In the genomic region with DNA sequence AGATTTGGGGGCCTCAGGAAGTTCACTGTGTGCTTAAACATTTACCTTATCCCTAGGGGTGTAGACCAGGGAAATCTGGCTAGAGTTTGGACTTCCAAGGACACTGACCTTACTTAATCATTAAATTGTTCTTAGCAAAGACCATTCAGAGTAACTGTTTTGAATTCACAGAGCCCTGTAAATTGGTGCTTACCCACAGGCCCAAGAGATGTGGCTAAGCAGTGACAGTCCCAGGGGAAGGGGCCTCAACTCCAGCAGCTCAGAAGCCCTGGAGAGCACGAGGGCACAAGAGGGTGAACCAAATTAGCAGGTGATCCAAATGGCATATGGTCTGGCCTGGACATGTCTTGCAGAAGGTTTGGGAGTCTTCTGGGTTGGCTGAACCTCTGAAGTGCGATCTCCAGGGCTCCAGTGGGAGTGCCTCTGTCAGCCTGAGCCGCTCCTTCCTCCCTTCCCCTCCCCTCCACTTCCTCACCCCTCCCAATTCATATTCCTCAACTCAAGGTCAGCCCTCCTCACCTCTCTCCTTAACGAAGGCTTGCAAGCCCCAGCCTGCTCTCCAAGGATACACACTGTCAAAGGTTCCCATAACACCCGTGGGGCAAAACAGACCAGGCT, we compare ENCODE assay signal across 1 cellular context.
TF ChIP-seq lines count a peak whose summit lies in the region.

No MANE protein-coding gene starts in this region.

TF ChIP-seq in HepG2, 621 proteins besides CTCF, POLR2A, EP300 and RAD21 (continued from another document and continues in another):
- TF ChIP-seq, protein P1, sequence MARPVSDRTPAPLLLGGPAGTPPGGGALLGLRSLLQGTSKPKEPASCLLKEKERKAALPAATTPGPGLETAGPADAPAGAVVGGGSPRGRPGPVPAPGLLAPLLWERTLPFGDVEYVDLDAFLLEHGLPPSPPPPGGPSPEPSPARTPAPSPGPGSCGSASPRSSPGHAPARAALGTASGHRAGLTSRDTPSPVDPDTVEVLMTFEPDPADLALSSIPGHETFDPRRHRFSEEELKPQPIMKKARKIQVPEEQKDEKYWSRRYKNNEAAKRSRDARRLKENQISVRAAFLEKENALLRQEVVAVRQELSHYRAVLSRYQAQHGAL (CRISPR knock-in tag; IDR thresholded peaks at IDR 0.05; ENCODE audit: not compliant biosample characterization): no peak
- TF ChIP-seq MBNL3 (CRISPR knock-in tag; conservative IDR thresholded peaks at IDR 0.05) (no peak), POLR2AphosphoS5 (IDR thresholded peaks at IDR 0.05; ENCODE audit: low read depth, low read length) (peak; percentile 39; the same call in 1 of the 2 replicates), ZMYM3 (CRISPR knock-in tag; IDR thresholded peaks at IDR 0.05) (no peak), MAFK (conservative IDR thresholded peaks at IDR 0.05 in 1 of 2, IDR thresholded peaks at IDR 0.05 in 1 of 2; ENCODE audit: low read length in 2 of 2) (no peak), ZBTB21 (CRISPR knock-in tag; IDR thresholded peaks at IDR 0.05) (no peak), SRF (IDR thresholded peaks at IDR 0.05; ENCODE audit: low read depth, low read length) (no peak), DNMT1 (CRISPR knock-in tag; IDR thresholded peaks at IDR 0.05) (no peak), ZNF775 (CRISPR knock-in tag; IDR thresholded peaks at IDR 0.05; ENCODE audit: borderline replicate concordance) (no peak), ZSCAN29 (CRISPR knock-in tag; conservative IDR thresholded peaks at IDR 0.05) (peak; percentile 79; the same call in 1 of the 2 replicates), KLF16 (CRISPR knock-in tag; IDR thresholded peaks at IDR 0.05) (no peak), CBX5 (CRISPR knock-in tag; IDR thresholded peaks at IDR 0.05; ENCODE audit: borderline replicate concordance) (no peak), PRDM4 (CRISPR knock-in tag; IDR thresholded peaks at IDR 0.05; ENCODE audit: borderline replicate concordance) (no peak), HNRNPH1 (optimal IDR thresholded peaks at IDR 0.05; ENCODE audit: low read depth, low read length) (no peak), KMT2A (CRISPR knock-in tag; IDR thresholded peaks at IDR 0.05) (no peak), ZNF562 (CRISPR knock-in tag; IDR thresholded peaks at IDR 0.05; ENCODE audit: borderline replicate concordance) (no peak), RXRB (CRISPR knock-in tag; IDR thresholded peaks at IDR 0.05; ENCODE audit: borderline replicate concordance) (peak; percentile 27; the same call in 1 of the 2 replicates), ZNF451 (CRISPR knock-in tag; IDR thresholded peaks at IDR 0.05) (0 out of 2 replicates have a peak, but pooled peaks have one; percentile 31), MEIS1 (CRISPR knock-in tag; IDR thresholded peaks at IDR 0.05; ENCODE audit: borderline replicate concordance) (0 out of 2 replicates have a peak, but pooled peaks have one; percentile 58), NFAT5 (CRISPR knock-in tag; IDR thresholded peaks at IDR 0.05) (no peak), CENPX (CRISPR knock-in tag; IDR thresholded peaks at IDR 0.05) (no peak), KDM3A (CRISPR knock-in tag; IDR thresholded peaks at IDR 0.05; ENCODE audit: low read depth) (no peak), ZNF607 (CRISPR knock-in tag; IDR thresholded peaks at IDR 0.05; ENCODE audit: borderline replicate concordance) (no peak), POLR2G (IDR thresholded peaks at IDR 0.05; ENCODE audit: low read depth, low read length) (peak; percentile 55; the same call in 1 of the 2 replicates)
- TF ChIP-seq, protein P2, sequence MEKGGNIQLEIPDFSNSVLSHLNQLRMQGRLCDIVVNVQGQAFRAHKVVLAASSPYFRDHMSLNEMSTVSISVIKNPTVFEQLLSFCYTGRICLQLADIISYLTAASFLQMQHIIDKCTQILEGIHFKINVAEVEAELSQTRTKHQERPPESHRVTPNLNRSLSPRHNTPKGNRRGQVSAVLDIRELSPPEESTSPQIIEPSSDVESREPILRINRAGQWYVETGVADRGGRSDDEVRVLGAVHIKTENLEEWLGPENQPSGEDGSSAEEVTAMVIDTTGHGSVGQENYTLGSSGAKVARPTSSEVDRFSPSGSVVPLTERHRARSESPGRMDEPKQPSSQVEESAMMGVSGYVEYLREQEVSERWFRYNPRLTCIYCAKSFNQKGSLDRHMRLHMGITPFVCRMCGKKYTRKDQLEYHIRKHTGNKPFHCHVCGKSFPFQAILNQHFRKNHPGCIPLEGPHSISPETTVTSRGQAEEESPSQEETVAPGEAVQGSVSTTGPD (CRISPR knock-in tag; IDR thresholded peaks at IDR 0.05): no peak
- TF ChIP-seq, protein P3, sequence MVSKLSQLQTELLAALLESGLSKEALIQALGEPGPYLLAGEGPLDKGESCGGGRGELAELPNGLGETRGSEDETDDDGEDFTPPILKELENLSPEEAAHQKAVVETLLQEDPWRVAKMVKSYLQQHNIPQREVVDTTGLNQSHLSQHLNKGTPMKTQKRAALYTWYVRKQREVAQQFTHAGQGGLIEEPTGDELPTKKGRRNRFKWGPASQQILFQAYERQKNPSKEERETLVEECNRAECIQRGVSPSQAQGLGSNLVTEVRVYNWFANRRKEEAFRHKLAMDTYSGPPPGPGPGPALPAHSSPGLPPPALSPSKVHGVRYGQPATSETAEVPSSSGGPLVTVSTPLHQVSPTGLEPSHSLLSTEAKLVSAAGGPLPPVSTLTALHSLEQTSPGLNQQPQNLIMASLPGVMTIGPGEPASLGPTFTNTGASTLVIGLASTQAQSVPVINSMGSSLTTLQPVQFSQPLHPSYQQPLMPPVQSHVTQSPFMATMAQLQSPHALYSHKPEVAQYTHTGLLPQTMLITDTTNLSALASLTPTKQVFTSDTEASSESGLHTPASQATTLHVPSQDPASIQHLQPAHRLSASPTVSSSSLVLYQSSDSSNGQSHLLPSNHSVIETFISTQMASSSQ (IDR thresholded peaks at IDR 0.05; ENCODE audit: low read depth): peak; percentile 67
- TF ChIP-seq, protein P3 (CRISPR knock-in tag; IDR thresholded peaks at IDR 0.05; ENCODE audit: borderline replicate concordance): peak; percentile 88; the same call in 1 of the 2 replicates
- TF ChIP-seq, protein P4, sequence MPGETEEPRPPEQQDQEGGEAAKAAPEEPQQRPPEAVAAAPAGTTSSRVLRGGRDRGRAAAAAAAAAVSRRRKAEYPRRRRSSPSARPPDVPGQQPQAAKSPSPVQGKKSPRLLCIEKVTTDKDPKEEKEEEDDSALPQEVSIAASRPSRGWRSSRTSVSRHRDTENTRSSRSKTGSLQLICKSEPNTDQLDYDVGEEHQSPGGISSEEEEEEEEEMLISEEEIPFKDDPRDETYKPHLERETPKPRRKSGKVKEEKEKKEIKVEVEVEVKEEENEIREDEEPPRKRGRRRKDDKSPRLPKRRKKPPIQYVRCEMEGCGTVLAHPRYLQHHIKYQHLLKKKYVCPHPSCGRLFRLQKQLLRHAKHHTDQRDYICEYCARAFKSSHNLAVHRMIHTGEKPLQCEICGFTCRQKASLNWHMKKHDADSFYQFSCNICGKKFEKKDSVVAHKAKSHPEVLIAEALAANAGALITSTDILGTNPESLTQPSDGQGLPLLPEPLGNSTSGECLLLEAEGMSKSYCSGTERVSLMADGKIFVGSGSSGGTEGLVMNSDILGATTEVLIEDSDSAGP (CRISPR knock-in tag; IDR thresholded peaks at IDR 0.05; ENCODE audit: borderline replicate concordance): peak; percentile 45; the same call in 1 of the 2 replicates
- TF ChIP-seq, protein P5, sequence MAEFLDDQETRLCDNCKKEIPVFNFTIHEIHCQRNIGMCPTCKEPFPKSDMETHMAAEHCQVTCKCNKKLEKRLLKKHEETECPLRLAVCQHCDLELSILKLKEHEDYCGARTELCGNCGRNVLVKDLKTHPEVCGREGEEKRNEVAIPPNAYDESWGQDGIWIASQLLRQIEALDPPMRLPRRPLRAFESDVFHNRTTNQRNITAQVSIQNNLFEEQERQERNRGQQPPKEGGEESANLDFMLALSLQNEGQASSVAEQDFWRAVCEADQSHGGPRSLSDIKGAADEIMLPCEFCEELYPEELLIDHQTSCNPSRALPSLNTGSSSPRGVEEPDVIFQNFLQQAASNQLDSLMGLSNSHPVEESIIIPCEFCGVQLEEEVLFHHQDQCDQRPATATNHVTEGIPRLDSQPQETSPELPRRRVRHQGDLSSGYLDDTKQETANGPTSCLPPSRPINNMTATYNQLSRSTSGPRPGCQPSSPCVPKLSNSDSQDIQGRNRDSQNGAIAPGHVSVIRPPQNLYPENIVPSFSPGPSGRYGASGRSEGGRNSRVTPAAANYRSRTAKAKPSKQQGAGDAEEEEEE (CRISPR knock-in tag; IDR thresholded peaks at IDR 0.05; ENCODE audit: borderline replicate concordance): no peak
- TF ChIP-seq, protein P6, sequence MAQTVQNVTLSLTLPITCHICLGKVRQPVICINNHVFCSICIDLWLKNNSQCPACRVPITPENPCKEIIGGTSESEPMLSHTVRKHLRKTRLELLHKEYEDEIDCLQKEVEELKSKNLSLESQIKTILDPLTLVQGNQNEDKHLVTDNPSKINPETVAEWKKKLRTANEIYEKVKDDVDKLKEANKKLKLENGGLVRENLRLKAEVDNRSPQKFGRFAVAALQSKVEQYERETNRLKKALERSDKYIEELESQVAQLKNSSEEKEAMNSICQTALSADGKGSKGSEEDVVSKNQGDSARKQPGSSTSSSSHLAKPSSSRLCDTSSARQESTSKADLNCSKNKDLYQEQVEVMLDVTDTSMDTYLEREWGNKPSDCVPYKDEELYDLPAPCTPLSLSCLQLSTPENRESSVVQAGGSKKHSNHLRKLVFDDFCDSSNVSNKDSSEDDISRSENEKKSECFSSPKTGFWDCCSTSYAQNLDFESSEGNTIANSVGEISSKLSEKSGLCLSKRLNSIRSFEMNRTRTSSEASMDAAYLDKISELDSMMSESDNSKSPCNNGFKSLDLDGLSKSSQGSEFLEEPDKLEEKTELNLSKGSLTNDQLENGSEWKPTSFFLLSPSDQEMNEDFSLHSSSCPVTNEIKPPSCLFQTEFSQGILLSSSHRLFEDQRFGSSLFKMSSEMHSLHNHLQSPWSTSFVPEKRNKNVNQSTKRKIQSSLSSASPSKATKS (CRISPR knock-in tag; IDR thresholded peaks at IDR 0.05): no peak
